18 cellular contexts compared by ENCODE assay signal in the genomic region with DNA sequence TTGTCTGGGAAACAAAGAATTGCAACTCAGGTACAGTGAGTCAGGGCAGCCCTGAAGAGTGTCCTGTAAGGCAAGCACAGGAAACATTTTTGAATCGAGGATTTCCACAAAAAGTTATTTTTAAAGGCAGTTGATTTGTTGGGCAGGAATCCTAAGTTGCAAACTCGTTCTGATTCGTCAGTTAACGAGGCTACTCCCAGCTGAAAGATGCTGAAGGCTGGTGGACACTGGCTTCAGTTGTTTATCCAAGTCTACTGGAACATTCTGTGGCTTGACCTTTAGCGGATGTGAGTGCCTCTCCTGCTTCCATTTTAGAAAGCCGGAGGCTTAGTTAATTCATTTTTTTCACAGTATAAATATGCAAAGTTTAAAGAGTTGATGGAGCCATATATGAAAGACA.
A peak's percentile ranks its signal among the peaks of the same experiment; 100 is the strongest.
DNase-seq lines count a peak whose midpoint lies in the region; ATAC-seq and TF ChIP-seq lines count a peak whose summit lies in the region.
"Had no signal": no experiment of that assay in that cellular context is flagged by ENCODE, and none has a peak within 500 bp of the region (broad histone marks: within the 10 kb centered on the region; RNA-seq: fewer than 3 reads in every experiment).

No MANE protein-coding gene starts in this region.

- ATAC-seq in HG03520 (IDR thresholded peaks at IDR 0.05; ENCODE audit: unreplicated experiment) (no peak), HG03378 (IDR thresholded peaks at IDR 0.05; ENCODE audit: unreplicated experiment) (no peak)
- ATAC-seq: esophagus mucosa had no signal

- DNase-seq in AG09309 (ENCODE audit: low read depth) (peak; percentile 8), RPMI7951 (ENCODE audit: low read depth) (peak; percentile 64), epidermal melanocyte (ENCODE audit: insufficient read length, low spot score) (peak; percentile 67), myocyte (ENCODE audit: low read depth) (peak; percentile 56), GM19240 (ENCODE audit: insufficient read length, low spot score) (no peak), NCI-H187 (lab: John Stamatoyannopoulos, UW) (no peak)
- DNase-seq: activated T-cell treated with anti-CD3 and anti-CD28 coated beads, Interleukin-2, amount 50 U/mL, for 48 hours; dorsolateral prefrontal cortex; islet precursor cell; NCI-H2029 treated with DMSO at 0.1 percent for 48 hours; NCI-H524; SIG-M5; stimulated activated naive CD4-positive, alpha-beta T cell treated with Interleukin-2 at 50 U/mL for 16 hours; trophoblast cell had no signal

- no peak overlapping the region for H3K4me3 ChIP-seq in AG09309 (ENCODE audit: control insufficient read depth, low read depth, low read length)
- H3K4me3 ChIP-seq: dorsolateral prefrontal cortex, hepatocyte had no signal

- no peak for TF ChIP-seq CTCF in AG09309 (IDR thresholded peaks at IDR 0.05; ENCODE audit: control insufficient read depth, insufficient read depth, low read depth, low read length, missing control alignments)

Comparison
In these comparisons a context has a peak if more than half of its experiments do, and no peak if none do; other contexts are left out.
1. DNase-seq: peak in AG09309 (single experiment), RPMI7951 (single experiment), epidermal melanocyte (single experiment) and myocyte (single experiment); none in GM19240 (single experiment) and NCI-H187 (0 of 2).